In genomic region chr12:126831115-126831514, GRCh38 we compare ENCODE assay signal across 20 cellular contexts.
DNase-seq lines count a peak whose midpoint lies in the region; ATAC-seq and TF ChIP-seq lines count a peak whose summit lies in the region.
"Had no signal": no experiment of that assay in that cellular context is flagged by ENCODE, and none has a peak within 500 bp of the region (broad histone marks: within the 10 kb centered on the region; RNA-seq: fewer than 3 reads in every experiment).

No MANE protein-coding gene starts in this region.

- in situ Hi-C loops in ACHN (cut with HindIII; ENCODE audit: low pct_ligation_motif_present, low pct_unique_long_range_greater_than_20kb, low sequenced_read_pairs) = no loop called here

- H3K36me3 Mint-ChIP-seq in memory B cell = peaks cover 4% of the 10 kb centered on the region
- H3K36me3 Mint-ChIP-seq: CD14-positive monocyte had no signal

- H3K9me3 Mint-ChIP-seq in memory B cell = peaks cover 21% of the 10 kb centered on the region

- intact Hi-C loops in esophagus muscularis mucosa (cut with DNase I) = no loop called here

- H3K27me3 ChIP-seq in OCI-LY3 (ENCODE audit: low read depth, low read length) (peaks cover 3% of the 10 kb centered on the region; the same call in 1 of the 2 replicates), esophagus muscularis mucosa (peaks cover 0 to 12% (median 0%) of the 10 kb centered on the region in 4 donors)

- ATAC-seq in HG03354 (IDR thresholded peaks at IDR 0.05; ENCODE audit: poor library complexity, severe bottlenecking, unreplicated experiment) = peak; percentile 68
- peak; percentile 32 for ATAC-seq in memory B cell (ENCODE audit: low read depth)
- ATAC-seq: Panc1, SK-N-SH treated with all-trans-retinoic acid at 6 μM for 48 hours had no signal

- H3K4me1 ChIP-seq in OCI-LY3 (ENCODE audit: low read length) (peaks cover 14% of the 10 kb centered on the region), esophagus muscularis mucosa (no peaks in the 10 kb centered on the region)

- H4K20me1 ChIP-seq in OCI-LY3 (ENCODE audit: insufficient read depth, low read length) = no peaks in the 10 kb centered on the region

- H3K27ac ChIP-seq in OCI-LY3 (ENCODE audit: low read length) (no peak overlapping the region), esophagus muscularis mucosa (replicated peaks in 1 of 4) (no peak overlapping the region)

- TF ChIP-seq EP300 in esophagus muscularis mucosa (IDR thresholded peaks at IDR 0.05) = no peak

- peak overlapping the region; percentile 48 for H3K4me2 ChIP-seq in OCI-LY3 (ENCODE audit: low read length)

- H3K27ac Mint-ChIP-seq in memory B cell = no peak overlapping the region
- H3K27ac Mint-ChIP-seq: B cell, CD14-positive monocyte had no signal

- no peak overlapping the region for H2AFZ ChIP-seq in OCI-LY3 (ENCODE audit: low read depth, low read length)

- H3K4me3 Mint-ChIP-seq in memory B cell = no peak overlapping the region
- H3K4me3 Mint-ChIP-seq: B cell, CD14-positive monocyte had no signal

- no peaks in the 10 kb centered on the region for H3K79me2 ChIP-seq in OCI-LY3 (ENCODE audit: low read length)

- H3K4me3 ChIP-seq in OCI-LY3 (ENCODE audit: low read length) = no peak overlapping the region
- no peak overlapping the region for H3K4me3 ChIP-seq in esophagus muscularis mucosa

- no peaks in the 10 kb centered on the region; the same call in 1 of the 2 replicates for H3K9me3 ChIP-seq in OCI-LY3 (ENCODE audit: insufficient read depth, low read length)
- peaks cover 0 to 20% (median 12%) of the 10 kb centered on the region in 4 donors for H3K9me3 ChIP-seq in esophagus muscularis mucosa

- H3K27me3 Mint-ChIP-seq in memory B cell = peaks cover 11% of the 10 kb centered on the region
- H3K27me3 Mint-ChIP-seq: B cell had no signal

- TF ChIP-seq CTCF in OCI-LY3 (IDR thresholded peaks at IDR 0.05; ENCODE audit: low read depth, low read length) (no peak), esophagus muscularis mucosa (IDR thresholded peaks at IDR 0.05) (no peak)

- TF ChIP-seq POLR2A in esophagus muscularis mucosa (IDR thresholded peaks at IDR 0.05; ENCODE audit: low read depth) = no peak

- H3K36me3 ChIP-seq in OCI-LY3 (replicated peaks; ENCODE audit: low read depth, low read length) = no peaks in the 10 kb centered on the region
- no peaks in the 10 kb centered on the region for H3K36me3 ChIP-seq in esophagus muscularis mucosa

- no peaks in the 10 kb centered on the region for H3K4me1 Mint-ChIP-seq in memory B cell
- H3K4me1 Mint-ChIP-seq: B cell, CD14-positive monocyte had no signal

- H3K9ac ChIP-seq in OCI-LY3 (ENCODE audit: low read length) = no peak overlapping the region

- DNase-seq in ACHN (peak; percentile 7), memory B cell (ENCODE audit: low spot score in 2 of 2) (no peak), germinal center (ENCODE audit: low spot score) (no peak), esophagus muscularis mucosa (ENCODE audit: extremely low spot score) (no peak)
- DNase-seq in activated CD8-positive, alpha-beta memory T cell treated with anti-CD3 and anti-CD28 coated beads, Interleukin-2, amount 50 U/mL, for 48 hours = no peak
- no peak for DNase-seq in stimulated activated CD4-positive, alpha-beta T cell treated with anti-CD3 and anti-CD28 coated beads, Interleukin-4, amount 100 ng/mL, for 1 hour
- DNase-seq: DMS79 treated with DMSO at 0.1 percent for 48 hours, H7, KBM-7, NCI-H1092, NCI-H146, NCI-H2029, NCI-H226, NCI-H510A treated with DMSO at 0.1 percent for 48 hours had no signal
